ENCODE assay signal across 9 cellular contexts in genomic region chr20:63573739-63574131, GRCh38. TPM values are rescaled to one million over a fixed set of nuclear protein-coding genes. Genes with fewer than 3 reads are reported as not detected.
A peak's percentile ranks its signal among the peaks of the same experiment; 100 is the strongest.
DNase-seq lines count a peak whose midpoint lies in the region; ATAC-seq and TF ChIP-seq lines count a peak whose summit lies in the region.
"Had no signal": no experiment of that assay in that cellular context is flagged by ENCODE, and none has a peak within 500 bp of the region (broad histone marks: within the 10 kb centered on the region; RNA-seq: fewer than 3 reads in every experiment).

No MANE protein-coding gene starts in this region.

- H3K27ac ChIP-seq in HEK293 (ENCODE audit: extremely low read depth, low read depth, low read length), result peak overlapping the region; percentile 37; the same call in 1 of the 2 replicates
- H3K27ac ChIP-seq in right atrium auricular region, result peak overlapping the region; percentile 82 to 91
- H3K27ac ChIP-seq in skeletal muscle tissue (ENCODE audit: low read depth, low read length), result peak overlapping the region; percentile 30

- CTCF ChIA-PET in HEK293 (lab: Yijun Ruan, JAX), result interaction anchor here (0.8 to 0.9 kb wide), 3 partner anchors 25 to 202 kb away, joined by 3 to 4 read pairs (median 4); no protein-coding TSS in a partner anchor
- CTCF ChIA-PET in activated CD4-positive, alpha-beta memory T cell treated with anti-CD3 and anti-CD28 coated beads, Interleukin-2, amount 10 ng/mL, durations not matched to agents 7 days and 5 days (lab: Charles Lee), result interaction anchor here (0.7 to 1.4 kb wide), 6 partner anchors 9 to 484 kb away, joined by 3 to 6 read pairs (median 4); partner anchors contain the start of genes PTK6 and TPD52L2

- H3K9me3 Mint-ChIP-seq in activated CD4-positive, alpha-beta memory T cell treated with anti-CD3 and anti-CD28 coated beads, Interleukin-2, amount 10 ng/mL, durations not matched to agents 7 days and 5 days, result no peaks in the 10 kb centered on the region

- peak overlapping the region; percentile 83 for H3K4me3 Mint-ChIP-seq in activated CD4-positive, alpha-beta memory T cell treated with anti-CD3 and anti-CD28 coated beads, Interleukin-2, amount 10 ng/mL, durations not matched to agents 7 days and 5 days

- H3K27me3 ChIP-seq in right atrium auricular region (no peaks in the 10 kb centered on the region), skeletal muscle tissue (ENCODE audit: control insufficient read depth in 3 of 3, insufficient read depth in 3 of 3, low read length in 3 of 3) (peaks cover 14 to 35% (median 21%) of the 10 kb centered on the region in 3 donors)

- H3K36me3 Mint-ChIP-seq in activated CD4-positive, alpha-beta memory T cell treated with anti-CD3 and anti-CD28 coated beads, Interleukin-2, amount 10 ng/mL, durations not matched to agents 7 days and 5 days (ENCODE audit: low read depth), result peaks cover 6% of the 10 kb centered on the region

- peaks cover 23% of the 10 kb centered on the region for H3K27me3 Mint-ChIP-seq in activated CD4-positive, alpha-beta memory T cell treated with anti-CD3 and anti-CD28 coated beads, Interleukin-2, amount 10 ng/mL, durations not matched to agents 7 days and 5 days

- no peaks in the 10 kb centered on the region for H3K9me3 ChIP-seq in HEK293 (ENCODE audit: control insufficient read depth, insufficient read depth, low read depth, low read length)
- no peaks in the 10 kb centered on the region for H3K9me3 ChIP-seq in right atrium auricular region
- no peaks in the 10 kb centered on the region for H3K9me3 ChIP-seq in skeletal muscle tissue (ENCODE audit: control insufficient read depth in 3 of 3, low read length in 3 of 3)

- ATAC-seq in HG02623 (IDR thresholded peaks at IDR 0.05; ENCODE audit: unreplicated experiment), result no peak

- DNase-seq in activated CD4-positive, alpha-beta memory T cell treated with anti-CD3 and anti-CD28 coated beads, Interleukin-2, amount 10 ng/mL, durations not matched to agents 7 days and 5 days, result no peak
- DNase-seq in right atrium auricular region (ENCODE audit: low spot score) (no peak), NCI-H1417 treated with DMSO at 0.1 percent for 48 hours (lab: John Stamatoyannopoulos, UW) (no peak), foreskin melanocyte (no peak)
- no peak for DNase-seq in stimulated activated CD4-positive, alpha-beta T cell treated with anti-CD3 and anti-CD28 coated beads, Interleukin-15, amount 100 ng/mL, for 24 hours

- H3K4me1 Mint-ChIP-seq in activated CD4-positive, alpha-beta memory T cell treated with anti-CD3 and anti-CD28 coated beads, Interleukin-2, amount 10 ng/mL, durations not matched to agents 7 days and 5 days, result peaks cover 18% of the 10 kb centered on the region

- TF ChIP-seq CTCF in HEK293 (tag by site-specific recombination; IDR thresholded peaks at IDR 0.05) (no peak), right atrium auricular region (IDR thresholded peaks at IDR 0.05) (no peak)

- H3K4me3 ChIP-seq in HEK293 (ENCODE audit: low read depth, low read length), result peak overlapping the region; percentile 70
- peak overlapping the region; percentile 86 to 95 for H3K4me3 ChIP-seq in right atrium auricular region
- H3K4me3 ChIP-seq in skeletal muscle tissue (ENCODE audit: low read length in 3 of 3), result peak overlapping the region; percentile 56 to 69 (median 64)

- POLR2A ChIA-PET in HEK293 (lab: Yijun Ruan, JAX), result interaction anchor here (0.6 to 2.0 kb wide), 16 partner anchors 9 to 481 kb away, joined by 3 to 12 read pairs (median 4); partner anchors contain the start of genes GMEB2, PPDPF, PTK6 and RTEL1
- POLR2A ChIA-PET in activated CD4-positive, alpha-beta memory T cell treated with anti-CD3 and anti-CD28 coated beads, Interleukin-2, amount 10 ng/mL, durations not matched to agents 7 days and 5 days (lab: Charles Lee), result interaction anchor here (0.6 to 2.6 kb wide), 15 partner anchors 8 to 503 kb away, joined by 3 to 14 read pairs (median 5); partner anchors contain the start of genes PPDPF, PTK6 and RTEL1

- 0 out of 2 replicates have a peak, but pooled peaks cover 3% of the 10 kb centered on the region for H3K4me1 ChIP-seq in HEK293 (ENCODE audit: control insufficient read depth, insufficient read depth, low read length)
- H3K4me1 ChIP-seq in right atrium auricular region, result peaks cover 0 to 25% of the 10 kb centered on the region in 2 donors
- H3K4me1 ChIP-seq in skeletal muscle tissue (ENCODE audit: control insufficient read depth in 3 of 3, insufficient read depth in 3 of 3, low read length in 3 of 3), result peaks cover 16 to 27% (median 17%) of the 10 kb centered on the region in 3 donors

- H3K9ac ChIP-seq in skeletal muscle tissue (ENCODE audit: low read depth in 1 of 3, low read length in 3 of 3), result peak overlapping the region; percentile 57 to 75 (median 74)

- H3K27ac Mint-ChIP-seq in activated CD4-positive, alpha-beta memory T cell treated with anti-CD3 and anti-CD28 coated beads, Interleukin-2, amount 10 ng/mL, durations not matched to agents 7 days and 5 days, result peak overlapping the region; percentile 81

- peaks cover 0 to 3% of the 10 kb centered on the region in 2 experiments; a peak in 1 of 3 replicates for H3K36me3 ChIP-seq in HEK293 (ENCODE audit: control insufficient read depth in 2 of 2, insufficient read depth in 1 of 2, low read length in 2 of 2)
- peaks cover 9% of the 10 kb centered on the region for H3K36me3 ChIP-seq in right atrium auricular region
- no peaks in the 10 kb centered on the region for H3K36me3 ChIP-seq in skeletal muscle tissue (ENCODE audit: control insufficient read depth in 3 of 3, insufficient read depth in 3 of 3, low read length in 3 of 3)

TF ChIP-seq in HEK293, 187 proteins besides CTCF, POLR2A, EP300 and RAD21 (continues in another document):
- no peak for TF ChIP-seq KLF16 (tag by site-specific recombination; IDR thresholded peaks at IDR 0.05)
- no peak for TF ChIP-seq ZNF48 (tag by site-specific recombination; IDR thresholded peaks at IDR 0.05)
- no peak for TF ChIP-seq ZBTB10 (tag by site-specific recombination; IDR thresholded peaks at IDR 0.05)
- TF ChIP-seq ZNF501 (tag by site-specific recombination; IDR thresholded peaks at IDR 0.05), result no peak
- TF ChIP-seq ZNF341 (tag by site-specific recombination; IDR thresholded peaks at IDR 0.05; ENCODE audit: low read depth), result no peak
- TF ChIP-seq ZNF114 (tag by site-specific recombination; IDR thresholded peaks at IDR 0.05), result no peak
- TF ChIP-seq ZNF830 (tag by site-specific recombination; IDR thresholded peaks at IDR 0.05; ENCODE audit: low read depth), result no peak

RNA-seq across cellular contexts. Expression of gene HELZ2, which starts 0.3 kb away (rescaled TPM):
- total RNA-seq in activated CD4-positive, alpha-beta memory T cell treated with anti-CD3 and anti-CD28 coated beads, Interleukin-2, amount 10 ng/mL, durations not matched to agents 7 days and 5 days, result 100 to 1,000 TPM; 202 to 208 TPM
- total RNA-seq in right atrium auricular region, result 10 to 100 TPM; 12.5 to 21.5 TPM
- 12.5 TPM for total RNA-seq in skeletal muscle tissue

RNA-seq across cellular contexts. Expression of gene FNDC11, which starts 19.8 kb away (rescaled TPM):
- under 1 TPM; 0.20 to 0.30 TPM for total RNA-seq in activated CD4-positive, alpha-beta memory T cell treated with anti-CD3 and anti-CD28 coated beads, Interleukin-2, amount 10 ng/mL, durations not matched to agents 7 days and 5 days
- not detected for total RNA-seq in right atrium auricular region
- 0.52 TPM for total RNA-seq in skeletal muscle tissue
- total RNA-seq: M059J had no signal

RNA-seq across cellular contexts. Expression of gene SRMS, which starts 26.2 kb away (rescaled TPM):
- not detected for total RNA-seq in activated CD4-positive, alpha-beta memory T cell treated with anti-CD3 and anti-CD28 coated beads, Interleukin-2, amount 10 ng/mL, durations not matched to agents 7 days and 5 days
- total RNA-seq in right atrium auricular region (not detected), skeletal muscle tissue (not detected)
- total RNA-seq: M059J had no signal

RNA-seq across cellular contexts. Expression of gene PTK6, which starts 36.6 kb away (rescaled TPM):
- 1 to 10 TPM; 2.1 to 2.3 TPM for total RNA-seq in activated CD4-positive, alpha-beta memory T cell treated with anti-CD3 and anti-CD28 coated beads, Interleukin-2, amount 10 ng/mL, durations not matched to agents 7 days and 5 days
- not detected for total RNA-seq in right atrium auricular region
- total RNA-seq in skeletal muscle tissue, result not detected
- total RNA-seq: M059J had no signal

RNA-seq across cellular contexts. Expression of gene GMEB2, which starts 53.2 kb away (rescaled TPM):
- 10 to 100 TPM; 17.9 to 18.5 TPM for total RNA-seq in activated CD4-positive, alpha-beta memory T cell treated with anti-CD3 and anti-CD28 coated beads, Interleukin-2, amount 10 ng/mL, durations not matched to agents 7 days and 5 days
- total RNA-seq in right atrium auricular region (1 to 10 TPM; 5.8 to 9.4 TPM), skeletal muscle tissue (5.7 TPM)

Comparison
In these comparisons a context has a peak if more than half of its experiments do, and no peak if none do; other contexts are left out.
1. H3K27ac ChIP-seq: peak in every context shown above with its lines; median percentile 86 in right atrium auricular region; 37 in HEK293; 30 in skeletal muscle tissue.
2. RNA of gene HELZ2, which starts 0.3 kb away (total RNA-seq): 202 to 208 TPM in activated CD4-positive, alpha-beta memory T cell treated with anti-CD3 and anti-CD28 coated beads, Interleukin-2, amount 10 ng/mL, durations not matched to agents 7 days and 5 days; 12.5 to 21.5 TPM in right atrium auricular region and 12.5 TPM in skeletal muscle tissue (single experiment); every median in the first group is over 4 times any median in the second.
3. Peak in every context shown above with its lines, with median percentiles within 50 percentile points of each other: H3K4me3 ChIP-seq.